ENCODE assay signal across 2 cellular contexts in the genomic region with DNA sequence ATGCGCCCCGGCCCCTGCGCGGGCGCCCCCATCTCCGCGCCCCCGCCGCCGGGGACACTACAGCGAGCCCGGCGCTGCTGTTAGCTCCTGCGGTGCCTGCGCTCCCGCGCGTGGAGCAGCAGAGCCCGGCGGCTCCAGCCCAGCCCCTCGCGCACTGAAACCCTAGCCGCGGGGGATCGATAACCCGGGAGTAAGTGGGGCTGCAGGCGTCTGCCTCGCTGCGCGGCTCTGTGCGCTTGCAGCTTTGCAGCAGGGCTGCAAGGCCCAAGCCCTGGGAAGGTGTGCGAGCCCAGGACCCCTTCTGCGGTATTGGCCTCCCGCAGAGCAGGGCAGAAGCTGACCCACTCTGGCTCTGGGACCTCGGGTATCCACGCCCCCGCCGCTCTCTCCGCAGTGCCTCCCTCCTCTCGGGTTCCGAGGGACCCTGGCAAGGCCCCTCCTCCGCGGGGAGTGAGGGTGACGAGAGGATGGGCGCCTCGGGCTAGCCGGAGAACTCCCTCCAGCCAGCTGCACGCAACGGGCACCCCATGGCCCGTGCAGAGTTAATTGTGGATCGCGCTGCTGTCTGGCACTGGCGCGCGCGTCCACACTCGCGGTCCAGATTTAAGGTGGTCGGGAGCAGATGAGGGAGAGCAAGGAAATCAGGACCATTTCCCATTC.
TF ChIP-seq lines count a peak whose summit lies in the region.

No MANE protein-coding gene starts in this region.

TF ChIP-seq in HEK293, 187 proteins besides CTCF, POLR2A, EP300 and RAD21 (continued from another document):
- TF ChIP-seq, protein P1, sequence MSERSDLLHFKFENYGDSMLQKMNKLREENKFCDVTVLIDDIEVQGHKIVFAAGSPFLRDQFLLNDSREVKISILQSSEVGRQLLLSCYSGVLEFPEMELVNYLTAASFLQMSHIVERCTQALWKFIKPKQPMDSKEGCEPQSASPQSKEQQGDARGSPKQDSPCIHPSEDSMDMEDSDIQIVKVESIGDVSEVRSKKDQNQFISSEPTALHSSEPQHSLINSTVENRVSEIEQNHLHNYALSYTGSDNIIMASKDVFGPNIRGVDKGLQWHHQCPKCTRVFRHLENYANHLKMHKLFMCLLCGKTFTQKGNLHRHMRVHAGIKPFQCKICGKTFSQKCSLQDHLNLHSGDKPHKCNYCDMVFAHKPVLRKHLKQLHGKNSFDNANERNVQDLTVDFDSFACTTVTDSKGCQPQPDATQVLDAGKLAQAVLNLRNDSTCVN (tag by site-specific recombination; optimal IDR thresholded peaks at IDR 0.05): peak; percentile 66
- TF ChIP-seq ZNF335 (tag by site-specific recombination; conservative IDR thresholded peaks at IDR 0.05): peak; percentile 88; the same call in 1 of the 2 replicates
- TF ChIP-seq GLIS1 (tag by site-specific recombination; IDR thresholded peaks at IDR 0.05): peak; percentile 88
- peak; percentile 85 for TF ChIP-seq ZIC2 (tag by site-specific recombination; IDR thresholded peaks at IDR 0.05)
- TF ChIP-seq KLF7 (tag by site-specific recombination; IDR thresholded peaks at IDR 0.05; ENCODE audit: borderline replicate concordance): no peak
- TF ChIP-seq ZNF112 (tag by site-specific recombination; IDR thresholded peaks at IDR 0.05): no peak
TF ChIP-seq in HEK293: peak in this region for 7.

TF ChIP-seq in liver, 16 proteins besides CTCF, POLR2A, EP300 and RAD21 (continued from another document):
- TF ChIP-seq, protein P2, sequence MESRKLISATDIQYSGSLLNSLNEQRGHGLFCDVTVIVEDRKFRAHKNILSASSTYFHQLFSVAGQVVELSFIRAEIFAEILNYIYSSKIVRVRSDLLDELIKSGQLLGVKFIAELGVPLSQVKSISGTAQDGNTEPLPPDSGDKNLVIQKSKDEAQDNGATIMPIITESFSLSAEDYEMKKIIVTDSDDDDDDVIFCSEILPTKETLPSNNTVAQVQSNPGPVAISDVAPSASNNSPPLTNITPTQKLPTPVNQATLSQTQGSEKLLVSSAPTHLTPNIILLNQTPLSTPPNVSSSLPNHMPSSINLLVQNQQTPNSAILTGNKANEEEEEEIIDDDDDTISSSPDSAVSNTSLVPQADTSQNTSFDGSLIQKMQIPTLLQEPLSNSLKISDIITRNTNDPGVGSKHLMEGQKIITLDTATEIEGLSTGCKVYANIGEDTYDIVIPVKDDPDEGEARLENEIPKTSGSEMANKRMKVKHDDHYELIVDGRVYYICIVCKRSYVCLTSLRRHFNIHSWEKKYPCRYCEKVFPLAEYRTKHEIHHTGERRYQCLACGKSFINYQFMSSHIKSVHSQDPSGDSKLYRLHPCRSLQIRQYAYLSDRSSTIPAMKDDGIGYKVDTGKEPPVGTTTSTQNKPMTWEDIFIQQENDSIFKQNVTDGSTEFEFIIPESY (IDR thresholded peaks at IDR 0.05): no peak
- TF ChIP-seq NR2F2 (IDR thresholded peaks at IDR 0.05) (no peak), SP1 (IDR thresholded peaks at IDR 0.05) (no peak), HNF4A (conservative IDR thresholded peaks at IDR 0.05) (no peak), YY1 (IDR thresholded peaks at IDR 0.05) (no peak), FOXA2 (IDR thresholded peaks at IDR 0.05) (no peak)
- TF ChIP-seq, protein P3, sequence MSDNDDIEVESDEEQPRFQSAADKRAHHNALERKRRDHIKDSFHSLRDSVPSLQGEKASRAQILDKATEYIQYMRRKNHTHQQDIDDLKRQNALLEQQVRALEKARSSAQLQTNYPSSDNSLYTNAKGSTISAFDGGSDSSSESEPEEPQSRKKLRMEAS (IDR thresholded peaks at IDR 0.05): no peak
